Comparison of ENCODE assay signal across 8 cellular contexts in the genomic region with DNA sequence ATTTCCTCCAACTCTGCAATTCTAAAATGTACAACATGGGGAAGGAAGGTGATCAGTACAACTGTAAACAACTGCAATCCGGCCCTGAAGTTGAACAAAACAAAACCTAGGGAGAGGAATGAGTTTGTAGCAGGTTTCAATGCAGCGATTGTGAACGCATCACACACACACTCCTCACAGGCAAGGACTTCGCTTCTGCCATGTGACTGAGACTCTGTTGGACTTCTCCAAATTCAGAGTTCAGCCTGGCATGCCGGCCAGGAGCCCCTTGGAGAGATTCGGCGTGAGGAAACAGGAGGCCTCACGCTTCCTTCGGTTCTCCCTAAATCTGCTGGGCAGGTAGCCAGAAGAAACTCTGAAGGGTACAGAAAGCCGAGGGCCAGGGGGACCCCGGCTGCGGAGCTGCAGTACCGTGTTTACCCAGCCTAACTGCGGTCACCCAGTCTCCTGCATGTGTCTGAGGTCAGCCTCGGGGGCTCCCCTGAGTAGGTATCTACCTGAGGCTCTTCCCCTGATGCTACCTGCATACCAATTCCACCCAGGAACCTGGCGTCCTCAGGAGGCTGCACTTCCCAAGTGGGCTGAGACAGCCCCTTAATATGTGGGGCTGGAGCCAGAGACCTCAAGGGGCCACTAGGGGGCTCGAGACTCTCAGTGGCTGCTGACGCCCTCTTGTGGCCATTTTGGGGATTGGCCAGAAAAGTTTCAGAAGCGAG. TPM values are rescaled to one million over a fixed set of nuclear protein-coding genes. Genes with fewer than 3 reads are reported as not detected.
DNase-seq lines count a peak whose midpoint lies in the region; TF ChIP-seq lines count a peak whose summit lies in the region.

No MANE protein-coding gene starts in this region.

- intact Hi-C loops in activated T-helper 2 cell treated with anti-CD3 and anti-CD28 coated beads, Interferon-gamma antibody, Interleukin-2, Interleukin-4, amounts not matched to agents 10 μg/mL and 5 μg/mL and 100 μg/mL, durations not matched to agents 14 hours and 24 hours and 36 hours (cut with micrococcal nuclease) = loop anchor here (1.0 to 2.0 kb wide), 3 partner anchors 17 to 418 kb away; partner anchors contain the start of gene GOLPH3L

- H3K4me1 Mint-ChIP-seq in activated T-helper 2 cell treated with anti-CD3 and anti-CD28 coated beads, Interferon-gamma antibody, Interleukin-2, Interleukin-4, amounts not matched to agents 10 μg/mL and 5 μg/mL and 100 μg/mL, durations not matched to agents 14 hours and 24 hours and 36 hours (ENCODE audit: low read depth) = peaks cover 26% of the 10 kb centered on the region

- DNase-seq in AG08396 (ENCODE audit: low spot score) = peak; percentile 90
- DNase-seq in GM19238 (ENCODE audit: insufficient read length, low spot score) = peak; percentile 87
- peak; percentile 91 for DNase-seq in LoVo (ENCODE audit: low spot score)
- peak; percentile 90 to 96 for DNase-seq in SHP77 (lab: John Stamatoyannopoulos, UW)
- DNase-seq in activated T-helper 2 cell treated with anti-CD3 and anti-CD28 coated beads, Interferon-gamma antibody, Interleukin-2, Interleukin-4, amounts not matched to agents 10 μg/mL and 5 μg/mL and 100 μg/mL, durations not matched to agents 14 hours and 24 hours and 36 hours (ENCODE audit: low spot score) = peak; percentile 81
- DNase-seq in foreskin fibroblast = peak; percentile 73 to 93
- DNase-seq in nucleus accumbens (lab: John Stamatoyannopoulos, UW) = peak in 53 of 56 donors; percentile 11 to 95 (median 70)
- peak; percentile 77 for DNase-seq in stromal cell of bone marrow (ENCODE audit: low read depth)

- peak; percentile 100 for TF ChIP-seq CTCF in foreskin fibroblast (IDR thresholded peaks at IDR 0.05; ENCODE audit: low read depth, low read length)

- H3K4me3 ChIP-seq in foreskin fibroblast (ENCODE audit: low read depth in 1 of 2, low read length in 2 of 2) = peak overlapping the region in 1 of 2 donors; percentile 19

- no peaks in the 10 kb centered on the region for H3K27me3 Mint-ChIP-seq in activated T-helper 2 cell treated with anti-CD3 and anti-CD28 coated beads, Interferon-gamma antibody, Interleukin-2, Interleukin-4, amounts not matched to agents 10 μg/mL and 5 μg/mL and 100 μg/mL, durations not matched to agents 14 hours and 24 hours and 36 hours (ENCODE audit: low read depth)

- peak overlapping the region; percentile 5 for H3K27ac Mint-ChIP-seq in activated T-helper 2 cell treated with anti-CD3 and anti-CD28 coated beads, Interferon-gamma antibody, Interleukin-2, Interleukin-4, amounts not matched to agents 10 μg/mL and 5 μg/mL and 100 μg/mL, durations not matched to agents 14 hours and 24 hours and 36 hours

- H3K36me3 Mint-ChIP-seq in activated T-helper 2 cell treated with anti-CD3 and anti-CD28 coated beads, Interferon-gamma antibody, Interleukin-2, Interleukin-4, amounts not matched to agents 10 μg/mL and 5 μg/mL and 100 μg/mL, durations not matched to agents 14 hours and 24 hours and 36 hours (ENCODE audit: low read depth) = no peaks in the 10 kb centered on the region

- no peaks in the 10 kb centered on the region for H3K9me3 Mint-ChIP-seq in activated T-helper 2 cell treated with anti-CD3 and anti-CD28 coated beads, Interferon-gamma antibody, Interleukin-2, Interleukin-4, amounts not matched to agents 10 μg/mL and 5 μg/mL and 100 μg/mL, durations not matched to agents 14 hours and 24 hours and 36 hours

- H3K4me3 Mint-ChIP-seq in activated T-helper 2 cell treated with anti-CD3 and anti-CD28 coated beads, Interferon-gamma antibody, Interleukin-2, Interleukin-4, amounts not matched to agents 10 μg/mL and 5 μg/mL and 100 μg/mL, durations not matched to agents 14 hours and 24 hours and 36 hours (ENCODE audit: low read depth) = no peak overlapping the region

RNA-seq across cellular contexts. Expression of gene ANXA9, which starts 2.9 kb away (rescaled TPM):
- 0.32 TPM in 1 of 2 replicates, not detected in the other for total RNA-seq in activated T-helper 2 cell treated with anti-CD3 and anti-CD28 coated beads, Interferon-gamma antibody, Interleukin-2, Interleukin-4, amounts not matched to agents 10 μg/mL and 5 μg/mL and 100 μg/mL, durations not matched to agents 14 hours and 24 hours and 36 hours

RNA-seq across cellular contexts. Expression of gene CERS2, which starts 4.5 kb away (rescaled TPM):
- 176 and 196 TPM in 2 replicates for total RNA-seq in activated T-helper 2 cell treated with anti-CD3 and anti-CD28 coated beads, Interferon-gamma antibody, Interleukin-2, Interleukin-4, amounts not matched to agents 10 μg/mL and 5 μg/mL and 100 μg/mL, durations not matched to agents 14 hours and 24 hours and 36 hours

RNA-seq across cellular contexts. Expression of gene MINDY1, which starts 27.5 kb away (rescaled TPM):
- total RNA-seq in activated T-helper 2 cell treated with anti-CD3 and anti-CD28 coated beads, Interferon-gamma antibody, Interleukin-2, Interleukin-4, amounts not matched to agents 10 μg/mL and 5 μg/mL and 100 μg/mL, durations not matched to agents 14 hours and 24 hours and 36 hours = 16.2 and 16.8 TPM in 2 replicates

RNA-seq across cellular contexts. Expression of gene PRUNE1, which starts 29.1 kb away (rescaled TPM):
- 15.1 and 15.5 TPM in 2 replicates for total RNA-seq in activated T-helper 2 cell treated with anti-CD3 and anti-CD28 coated beads, Interferon-gamma antibody, Interleukin-2, Interleukin-4, amounts not matched to agents 10 μg/mL and 5 μg/mL and 100 μg/mL, durations not matched to agents 14 hours and 24 hours and 36 hours

RNA-seq across cellular contexts. Expression of gene SETDB1, which starts 53.0 kb away (rescaled TPM):
- total RNA-seq in activated T-helper 2 cell treated with anti-CD3 and anti-CD28 coated beads, Interferon-gamma antibody, Interleukin-2, Interleukin-4, amounts not matched to agents 10 μg/mL and 5 μg/mL and 100 μg/mL, durations not matched to agents 14 hours and 24 hours and 36 hours = 60.9 and 61.1 TPM in 2 replicates
